Comparison of ENCODE assay signal across 1 cellular context in genomic region chr2:239040152-239040761, GRCh38.
TF ChIP-seq lines count a peak whose summit lies in the region.

No MANE protein-coding gene starts in this region.

TF ChIP-seq in HepG2, 621 proteins besides CTCF, POLR2A, EP300 and RAD21 (continued from another document and continues in another):
- TF ChIP-seq ARID4A (CRISPR knock-in tag; IDR thresholded peaks at IDR 0.05; ENCODE audit: borderline replicate concordance) (peak; percentile 26; the same call in 1 of the 2 replicates), ZKSCAN8 (CRISPR knock-in tag; IDR thresholded peaks at IDR 0.05; ENCODE audit: borderline replicate concordance) (no peak), THAP9 (CRISPR knock-in tag; IDR thresholded peaks at IDR 0.05; ENCODE audit: borderline replicate concordance) (no peak), ATF3 (CRISPR knock-in tag; IDR thresholded peaks at IDR 0.05) (no peak), ZNF280B (CRISPR knock-in tag; IDR thresholded peaks at IDR 0.05; ENCODE audit: borderline replicate concordance) (no peak), BHLHE40 (IDR thresholded peaks at IDR 0.05; ENCODE audit: low read length) (peak; percentile 64), NRL (CRISPR knock-in tag; IDR thresholded peaks at IDR 0.05; ENCODE audit: borderline replicate concordance) (no peak), ZBED4 (CRISPR knock-in tag; IDR thresholded peaks at IDR 0.05; ENCODE audit: borderline replicate concordance) (no peak), KDM2A (CRISPR knock-in tag; IDR thresholded peaks at IDR 0.05; ENCODE audit: borderline replicate concordance, low read depth) (peak; percentile 46; the same call in 1 of the 2 replicates), CENPX (CRISPR knock-in tag; IDR thresholded peaks at IDR 0.05) (no peak), YY1 (IDR thresholded peaks at IDR 0.05; ENCODE audit: insufficient read depth, insufficient replicate concordance, low read depth, low read length) (no peak), RFX5 (IDR thresholded peaks at IDR 0.05; ENCODE audit: low read depth, low read length) (0 out of 2 replicates have a peak, but pooled peaks have one; percentile 22), FOXA1 (IDR thresholded peaks at IDR 0.05) (no peak), FOXA1 (CRISPR knock-in tag; IDR thresholded peaks at IDR 0.05) (no peak), FOXC1 (CRISPR knock-in tag; IDR thresholded peaks at IDR 0.05; ENCODE audit: borderline replicate concordance) (no peak), ZNF709 (CRISPR knock-in tag; IDR thresholded peaks at IDR 0.05) (no peak), KLF15 (CRISPR knock-in tag; IDR thresholded peaks at IDR 0.05; ENCODE audit: borderline replicate concordance) (no peak), ZSCAN21 (CRISPR knock-in tag; IDR thresholded peaks at IDR 0.05; ENCODE audit: borderline replicate concordance) (peak; percentile 50; the same call in 1 of the 2 replicates), ZNF143 (CRISPR knock-in tag; IDR thresholded peaks at IDR 0.05) (no peak), PHF20 (CRISPR knock-in tag; IDR thresholded peaks at IDR 0.05) (no peak), ZNF564 (CRISPR knock-in tag; IDR thresholded peaks at IDR 0.05) (no peak)
- TF ChIP-seq, protein P1, sequence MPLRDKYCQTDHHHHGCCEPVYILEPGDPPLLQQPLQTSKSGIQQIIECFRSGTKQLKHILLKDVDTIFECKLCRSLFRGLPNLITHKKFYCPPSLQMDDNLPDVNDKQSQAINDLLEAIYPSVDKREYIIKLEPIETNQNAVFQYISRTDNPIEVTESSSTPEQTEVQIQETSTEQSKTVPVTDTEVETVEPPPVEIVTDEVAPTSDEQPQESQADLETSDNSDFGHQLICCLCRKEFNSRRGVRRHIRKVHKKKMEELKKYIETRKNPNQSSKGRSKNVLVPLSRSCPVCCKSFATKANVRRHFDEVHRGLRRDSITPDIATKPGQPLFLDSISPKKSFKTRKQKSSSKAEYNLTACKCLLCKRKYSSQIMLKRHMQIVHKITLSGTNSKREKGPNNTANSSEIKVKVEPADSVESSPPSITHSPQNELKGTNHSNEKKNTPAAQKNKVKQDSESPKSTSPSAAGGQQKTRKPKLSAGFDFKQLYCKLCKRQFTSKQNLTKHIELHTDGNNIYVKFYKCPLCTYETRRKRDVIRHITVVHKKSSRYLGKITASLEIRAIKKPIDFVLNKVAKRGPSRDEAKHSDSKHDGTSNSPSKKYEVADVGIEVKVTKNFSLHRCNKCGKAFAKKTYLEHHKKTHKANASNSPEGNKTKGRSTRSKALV (CRISPR knock-in tag; IDR thresholded peaks at IDR 0.05) = no peak
- TF ChIP-seq, protein P2, sequence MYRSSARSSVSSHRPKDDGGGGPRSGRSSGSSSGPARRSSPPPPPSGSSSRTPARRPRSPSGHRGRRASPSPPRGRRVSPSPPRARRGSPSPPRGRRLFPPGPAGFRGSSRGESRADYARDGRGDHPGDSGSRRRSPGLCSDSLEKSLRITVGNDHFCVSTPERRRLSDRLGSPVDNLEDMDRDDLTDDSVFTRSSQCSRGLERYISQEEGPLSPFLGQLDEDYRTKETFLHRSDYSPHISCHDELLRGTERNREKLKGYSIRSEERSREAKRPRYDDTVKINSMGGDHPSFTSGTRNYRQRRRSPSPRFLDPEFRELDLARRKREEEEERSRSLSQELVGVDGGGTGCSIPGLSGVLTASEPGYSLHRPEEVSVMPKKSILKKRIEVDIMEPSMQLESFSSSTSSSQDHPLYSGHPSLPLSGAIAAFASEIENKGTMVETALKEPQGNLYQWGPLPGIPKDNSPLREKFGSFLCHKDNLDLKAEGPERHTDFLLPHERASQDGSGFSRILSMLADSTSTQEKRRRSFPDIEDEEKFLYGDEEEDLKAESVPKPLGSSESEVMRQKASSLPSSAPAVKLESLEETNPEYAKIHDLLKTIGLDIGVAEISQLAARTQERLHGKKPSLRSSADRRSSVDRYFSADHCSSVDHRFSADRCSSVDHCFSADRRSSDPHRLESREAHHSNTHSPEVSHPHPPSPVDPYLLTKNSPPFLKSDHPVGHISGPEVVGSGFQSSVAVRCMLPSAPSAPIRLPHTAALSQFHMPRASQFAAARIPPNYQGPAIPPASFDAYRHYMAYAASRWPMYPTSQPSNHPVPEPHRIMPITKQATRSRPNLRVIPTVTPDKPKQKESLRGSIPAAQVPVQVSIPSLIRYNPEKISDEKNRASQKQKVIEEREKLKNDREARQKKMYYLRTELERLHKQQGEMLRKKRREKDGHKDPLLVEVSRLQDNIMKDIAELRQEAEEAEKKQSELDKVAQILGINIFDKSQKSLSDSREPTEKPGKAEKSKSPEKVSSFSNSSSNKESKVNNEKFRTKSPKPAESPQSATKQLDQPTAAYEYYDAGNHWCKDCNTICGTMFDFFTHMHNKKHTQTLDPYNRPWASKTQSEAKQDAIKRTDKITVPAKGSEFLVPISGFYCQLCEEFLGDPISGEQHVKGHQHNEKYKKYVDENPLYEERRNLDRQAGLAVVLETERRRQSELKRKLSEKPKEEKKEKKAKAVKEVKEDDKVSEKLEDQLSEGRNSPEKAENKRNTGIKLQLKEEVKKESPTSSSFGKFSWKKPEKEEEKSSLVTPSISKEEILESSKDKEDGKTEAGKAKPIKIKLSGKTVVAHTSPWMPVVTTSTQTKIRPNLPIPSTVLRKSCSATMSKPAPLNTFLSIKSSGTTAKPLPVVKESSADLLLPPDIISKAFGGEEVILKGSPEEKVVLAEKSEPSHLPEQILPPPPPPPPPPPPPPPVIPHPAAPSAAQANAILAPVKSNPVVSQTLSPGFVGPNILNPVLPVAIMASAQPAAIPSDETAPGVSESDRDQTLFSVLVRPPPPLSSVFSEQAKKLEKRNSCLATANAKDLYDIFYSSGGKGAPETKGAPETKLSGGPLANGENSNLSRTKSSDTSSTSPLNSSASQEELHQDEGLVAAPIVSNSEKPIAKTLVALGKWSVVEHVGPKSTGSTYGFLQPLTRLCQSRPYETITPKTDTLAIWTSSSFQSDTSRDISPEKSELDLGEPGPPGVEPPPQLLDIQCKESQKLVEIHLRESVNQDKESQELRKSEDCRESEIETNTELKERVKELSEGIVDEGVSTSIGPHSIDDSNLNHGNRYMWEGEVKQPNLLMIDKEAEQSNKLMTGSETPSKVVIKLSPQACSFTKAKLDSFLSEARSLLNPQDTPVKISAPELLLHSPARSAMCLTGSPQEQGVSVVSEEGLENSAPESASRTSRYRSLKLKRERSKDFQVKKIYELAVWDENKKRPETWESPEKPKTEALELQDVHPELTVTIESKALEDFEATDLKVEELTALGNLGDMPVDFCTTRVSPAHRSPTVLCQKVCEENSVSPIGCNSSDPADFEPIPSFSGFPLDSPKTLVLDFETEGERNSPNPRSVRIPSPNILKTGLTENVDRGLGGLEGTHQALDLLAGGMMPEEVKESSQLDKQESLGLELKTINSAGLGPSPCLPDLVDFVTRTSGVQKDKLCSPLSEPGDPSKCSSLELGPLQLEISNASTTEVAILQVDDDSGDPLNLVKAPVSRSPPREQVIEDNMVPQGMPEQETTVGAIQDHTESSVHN (CRISPR knock-in tag; IDR thresholded peaks at IDR 0.05) = no peak
